8 cellular contexts compared by ENCODE assay signal in genomic region chr3:121545564-121546455, GRCh38. TPM values are rescaled to one million over a fixed set of nuclear protein-coding genes. Genes with fewer than 3 reads are reported as not detected.
A peak's percentile ranks its signal among the peaks of the same experiment; 100 is the strongest.
DNase-seq lines count a peak whose midpoint lies in the region; ATAC-seq and TF ChIP-seq lines count a peak whose summit lies in the region.

POLQ (minus strand) TSS chr3:121545988; CDS start chr3:121545877, 111 bp downstream.

- H3K4me1 ChIP-seq in Panc1 (ENCODE audit: control insufficient read depth, insufficient read depth, low read length): peaks cover 4% of the 10 kb centered on the region; the same call in 1 of the 2 replicates
- peaks cover 7 to 15% (median 9%) of the 10 kb centered on the region in 4 donors for H3K4me1 ChIP-seq in esophagus muscularis mucosa
- peaks cover 0 to 8% of the 10 kb centered on the region in 2 donors for H3K4me1 ChIP-seq in muscle layer of duodenum (ENCODE audit: control insufficient read depth in 1 of 2, insufficient read depth in 2 of 2, low read length in 2 of 2)

- TF ChIP-seq CTCF in Panc1 (IDR thresholded peaks at IDR 0.05): no peak
- TF ChIP-seq CTCF in esophagus muscularis mucosa (IDR thresholded peaks at IDR 0.05): no peak

- in situ Hi-C loops in Panc1 (cut with HindIII; ENCODE audit: low pct_unique_long_range_greater_than_20kb, low sequenced_read_pairs): no loop called here

- peak within 1 kb of the TSS; percentile 84 for H3K4me3 Mint-ChIP-seq in activated T-cell treated with anti-CD3 and anti-CD28 coated beads, Interleukin-2, amount 50 U/mL, for 4 hours

- under 1% methylated on average over 26 of the region's 42 CpGs for WGBS in esophagus muscularis mucosa

- H3K27me3 ChIP-seq in Panc1 (ENCODE audit: control insufficient read depth, insufficient read depth, low read length): no peaks in the 10 kb centered on the region
- H3K27me3 ChIP-seq in esophagus muscularis mucosa: no peaks in the 10 kb centered on the region
- H3K27me3 ChIP-seq in muscle layer of duodenum (ENCODE audit: low read depth, low read length): no peaks in the 10 kb centered on the region

- H3K9me3 Mint-ChIP-seq in activated T-cell treated with anti-CD3 and anti-CD28 coated beads, Interleukin-2, amount 50 U/mL, for 4 hours: no peaks in the 10 kb centered on the region

- H3K4me1 Mint-ChIP-seq in activated T-cell treated with anti-CD3 and anti-CD28 coated beads, Interleukin-2, amount 50 U/mL, for 4 hours (ENCODE audit: low read depth): peaks cover 6% of the 10 kb centered on the region

- TF ChIP-seq EP300 in esophagus muscularis mucosa (IDR thresholded peaks at IDR 0.05): no peak

- H3K4me3 ChIP-seq in Panc1 (ENCODE audit: low read depth in 2 of 2, low read length in 2 of 2) (peak within 1 kb of the TSS; percentile 71 to 72), esophagus muscularis mucosa (peak within 1 kb of the TSS; percentile 57 to 64 (median 61)), muscle layer of duodenum (ENCODE audit: low read depth in 1 of 2, low read length in 2 of 2) (peak within 1 kb of the TSS; percentile 77 to 95)

- CTCF ChIA-PET in Panc1 (lab: Charles Lee): interaction anchor here (1.3 kb wide), 1 partner anchor 103 kb away, joined by 6 read pairs; no protein-coding TSS in a partner anchor

- H3K27me3 Mint-ChIP-seq in activated T-cell treated with anti-CD3 and anti-CD28 coated beads, Interleukin-2, amount 50 U/mL, for 4 hours (ENCODE audit: low read depth): no peaks in the 10 kb centered on the region

- no peak for TF ChIP-seq POLR2A in esophagus muscularis mucosa (IDR thresholded peaks at IDR 0.05; ENCODE audit: low read depth)

- H3K9me3 ChIP-seq in Panc1 (ENCODE audit: control insufficient read depth, insufficient read depth, low read depth, low read length) (no peaks in the 10 kb centered on the region), esophagus muscularis mucosa (no peaks in the 10 kb centered on the region), muscle layer of duodenum (ENCODE audit: control insufficient read depth in 1 of 2, low read length in 2 of 2) (no peaks in the 10 kb centered on the region)

- peak within 1 kb of the TSS; percentile 90 for H3K27ac ChIP-seq in Panc1 (ENCODE audit: low read length)
- peak within 1 kb of the TSS; percentile 66 to 79 (median 74) for H3K27ac ChIP-seq in esophagus muscularis mucosa (replicated peaks in 1 of 4)
- peak within 1 kb of the TSS; percentile 90 for H3K27ac ChIP-seq in muscle layer of duodenum (ENCODE audit: low read length)

- BruUV-seq in Panc1 (replicated peaks; lab: Mats Ljungman, UMichigan): no TSS peak

- H3K36me3 ChIP-seq in Panc1 (ENCODE audit: control insufficient read depth, insufficient read depth, low read length) (no peaks in the 10 kb centered on the region; the same call in 1 of the 2 replicates), esophagus muscularis mucosa (no peaks in the 10 kb centered on the region), muscle layer of duodenum (ENCODE audit: control insufficient read depth in 1 of 2, insufficient read depth in 2 of 2, low read length in 2 of 2) (no peaks in the 10 kb centered on the region)

- peak; percentile 76 for ATAC-seq in GM21723 (IDR thresholded peaks at IDR 0.05; ENCODE audit: unreplicated experiment)
- peak; percentile 99 for ATAC-seq in Panc1
- ATAC-seq in activated T-cell treated with anti-CD3 and anti-CD28 coated beads, Interleukin-2, amount 50 U/mL, for 4 hours: peak; percentile 99 to 100

- intact Hi-C loops in Panc1 (cut with micrococcal nuclease; ENCODE audit: unreplicated experiment): loop anchor here (5.0 to 10.0 kb wide), 6 partner anchors 201 to 819 kb away; partner anchors contain the start of gene GOLGB1
- intact Hi-C loops in esophagus muscularis mucosa (cut with DNase I): loop anchor here (5.0 to 10.0 kb wide), 3 partner anchors 109 to 1131 kb away; partner anchors contain the start of genes EAF2 and IQCB1

- POLR2A ChIA-PET in Panc1 (lab: Charles Lee): interaction anchor here (0.7 to 0.9 kb wide), 2 partner anchors 181 to 204 kb away, joined by 3 to 6 read pairs; partner anchors contain the start of gene GOLGB1

- DNase-seq in DMS53 (lab: John Stamatoyannopoulos, UW): peak; percentile 97
- peak; percentile 92 for DNase-seq in KG1 (lab: John Stamatoyannopoulos, UW)
- DNase-seq in Panc1 (ENCODE audit: low read depth, low spot score): peak; percentile 68
- DNase-seq in activated T-cell treated with anti-CD3 and anti-CD28 coated beads, Interleukin-2, amount 50 U/mL, for 4 hours: peak; percentile 79
- peak; percentile 96 for DNase-seq in esophagus muscularis mucosa (ENCODE audit: extremely low spot score)
- DNase-seq in stimulated activated CD8-positive, alpha-beta memory T cell treated with anti-CD3 and anti-CD28 coated beads, Interleukin-7, amount 100 ng/mL, for 4 hours (ENCODE audit: low read depth in 2 of 2): peak; percentile 77

- H3K36me3 Mint-ChIP-seq in activated T-cell treated with anti-CD3 and anti-CD28 coated beads, Interleukin-2, amount 50 U/mL, for 4 hours (ENCODE audit: insufficient read depth): no peaks in the 10 kb centered on the region

RNA-seq across cellular contexts. Expression of gene POLQ, which starts in this region (rescaled TPM):
- 11.9 TPM for total RNA-seq in Panc1 (2021; ENCODE audit: unreplicated experiment)
- polyA plus RNA-seq in Panc1 (2012; ENCODE audit: insufficient read length): 3.2 TPM
- 1 to 10 TPM; 2.9 to 4.4 (median 3.8) TPM for total RNA-seq in activated T-cell treated with anti-CD3 and anti-CD28 coated beads, Interleukin-2, amount 50 U/mL, for 4 hours
- under 1 TPM; under 0.01 to 0.40 (median 0.15) TPM for total RNA-seq in esophagus muscularis mucosa

Comparison
In these comparisons a context has a peak if more than half of its experiments do, and no peak if none do; other contexts are left out.
1. Peak in every context shown above with its lines: DNase-seq, ATAC-seq, H3K4me3 ChIP-seq and H3K27ac ChIP-seq.
2. Peak in DNase-seq, H3K4me3 ChIP-seq and H3K27ac ChIP-seq in esophagus muscularis mucosa; RNA of the gene not detected or under 1 TPM.